ENCODE assay signal across 9 cellular contexts in genomic region chrX:137519459-137519858, GRCh38. TPM values are rescaled to one million over a fixed set of nuclear protein-coding genes. Genes with fewer than 3 reads are reported as not detected.
"Had no signal": no experiment of that assay in that cellular context is flagged by ENCODE, and none has a peak within 500 bp of the region (broad histone marks: within the 10 kb centered on the region; RNA-seq: fewer than 3 reads in every experiment).

No MANE protein-coding gene starts in this region.

- H3K9me3 Mint-ChIP-seq: IgD-negative memory B cell had no signal

- H3K4me3 Mint-ChIP-seq: IgD-negative memory B cell had no signal

- H3K4me3 ChIP-seq: K562 had no signal

- FAIRE-seq: HTR-8/SVneo, K562 had no signal

- ATAC-seq: K562 had no signal

- H3K27ac ChIP-seq: HL-60 had no signal

- H3K4me1 Mint-ChIP-seq: IgD-negative memory B cell had no signal

- H3K27ac Mint-ChIP-seq: IgD-negative memory B cell had no signal

- DNase-seq: IMR-90, KBM-7, KG1 had no signal

- H3K36me3 Mint-ChIP-seq: IgD-negative memory B cell had no signal

RNA-seq across cellular contexts. Expression of gene ZIC3, which starts 46.5 kb away (rescaled TPM):
- total RNA-seq: HT-29, HT1080, IMR-90, K562 had no signal
- polyA plus RNA-seq: IgD-negative memory B cell, IMR-90, K562 had no signal
